ENCODE assay signal across 30 cellular contexts in the genomic region with DNA sequence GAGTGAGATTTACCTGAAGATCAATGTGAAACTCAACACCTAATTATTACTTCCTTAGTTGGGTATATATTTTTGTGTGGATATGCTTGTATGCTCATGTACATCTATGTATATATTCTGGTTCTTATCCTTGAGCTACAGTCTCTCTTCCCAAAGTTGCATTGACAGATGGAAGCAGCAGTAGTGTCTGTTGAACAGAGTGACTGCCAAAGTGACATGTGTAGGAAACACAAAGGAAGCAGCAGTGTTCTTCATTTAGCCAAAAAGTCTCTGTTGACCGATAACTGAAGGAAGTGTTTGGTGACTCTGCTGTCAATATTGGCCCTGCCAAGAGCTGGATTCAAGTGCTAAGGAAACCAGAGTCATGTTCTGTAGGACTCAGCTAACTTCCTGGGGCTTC.
"Had no signal": no experiment of that assay in that cellular context is flagged by ENCODE, and none has a peak within 500 bp of the region (broad histone marks: within the 10 kb centered on the region; RNA-seq: fewer than 3 reads in every experiment).

No MANE protein-coding gene starts in this region.

- H3K36me3 ChIP-seq: breast epithelium had no signal

- ATAC-seq: activated CD4-positive, alpha-beta T cell treated with anti-CD3 and anti-CD28 coated beads for 36 hours; activated CD8-positive, alpha-beta memory T cell treated with anti-CD3 and anti-CD28 coated beads, Interleukin-2, amount 10 ng/mL, durations not matched to agents 7 days and 5 days; activated CD8-positive, alpha-beta T cell treated with anti-CD3 and anti-CD28 coated beads, Interleukin-2, amount 10 ng/mL, durations not matched to agents 7 days and 5 days; activated naive CD4-positive, alpha-beta T cell treated with anti-CD3 and anti-CD28 coated beads, Interleukin-2, amount 50 U/mL, for 72 hours; effector memory CD8-positive, alpha-beta T cell; foreskin keratinocyte; gastrocnemius medialis; heart left ventricle had no signal

- H3K4me3 ChIP-seq: ascending aorta, breast epithelium, cardiac muscle cell, esophagus muscularis mucosa, gastrocnemius medialis, heart left ventricle had no signal

- DNase-seq: activated CD4-positive, alpha-beta memory T cell treated with anti-CD3 and anti-CD28 coated beads for 36 hours; activated CD4-positive, alpha-beta T cell treated with anti-CD3 and anti-CD28 coated beads for 36 hours; activated CD4-positive, alpha-beta T cell treated with anti-CD3 and anti-CD28 coated beads, Interleukin-2, amount 10 ng/mL, durations not matched to agents 24 days and 14 days; activated CD4-positive, CD25-positive, alpha-beta regulatory T cell; activated CD4-positive, CD25-positive, alpha-beta regulatory T cell treated with anti-CD3 and anti-CD28 coated beads, Interleukin-2, amount 50 U/mL, for 72 hours; activated CD8-positive, alpha-beta memory T cell treated with anti-CD3 and anti-CD28 coated beads, Interleukin-2, amount 10 ng/mL, durations not matched to agents 7 days and 5 days; activated CD8-positive, alpha-beta memory T cell treated with anti-CD3 and anti-CD28 coated beads, Interleukin-2, amount 50 U/mL, for 4 hours; activated CD8-positive, alpha-beta T cell treated with anti-CD3 and anti-CD28 coated beads, Interleukin-2, amount 10 ng/mL, durations not matched to agents 7 days and 5 days; activated gamma-delta T cell; activated naive CD4-positive, alpha-beta T cell; activated naive CD4-positive, alpha-beta T cell treated with anti-CD3 and anti-CD28 coated beads, Interleukin-2, amount 10 ng/mL, durations not matched to agents 7 days and 5 days; activated naive CD8-positive, alpha-beta T cell treated with anti-CD3 and anti-CD28 coated beads, Interleukin-2, amount 10 ng/mL, durations not matched to agents 7 days and 5 days; activated T-cell treated with anti-CD3 and anti-CD28 coated beads, Interleukin-2, amount 50 U/mL, for 1 hour; activated T-cell treated with anti-CD3 and anti-CD28 coated beads, Interleukin-2, amount 50 U/mL, for 48 hours; central memory CD4-positive, alpha-beta T cell; cortex of kidney; dermis blood vessel endothelial cell; effector CD4-positive, alpha-beta T cell; effector memory CD8-positive, alpha-beta T cell; erythroblast; foreskin keratinocyte; gastrocnemius medialis; glutamatergic neuron; heart left ventricle; T-helper 2 cell had no signal

- H3K27ac ChIP-seq: ascending aorta, breast epithelium, cardiac muscle cell, esophagus muscularis mucosa, foreskin keratinocyte, gastrocnemius medialis, heart left ventricle had no signal

- H3K27me3 ChIP-seq: ascending aorta, breast epithelium, cardiac muscle cell, esophagus muscularis mucosa, foreskin keratinocyte, gastrocnemius medialis, heart left ventricle had no signal

- H3K9me3 ChIP-seq: ascending aorta, breast epithelium, esophagus muscularis mucosa, gastrocnemius medialis, heart left ventricle had no signal

- H3K4me1 ChIP-seq: ascending aorta, breast epithelium, esophagus muscularis mucosa, foreskin keratinocyte, gastrocnemius medialis had no signal
